8 cellular contexts compared by ENCODE assay signal in genomic region chr16:69340095-69340644, GRCh38. TPM values are rescaled to one million over a fixed set of nuclear protein-coding genes. Genes with fewer than 3 reads are reported as not detected.
DNase-seq lines count a peak whose midpoint lies in the region; TF ChIP-seq lines count a peak whose summit lies in the region.

No MANE protein-coding gene starts in this region.

- peaks cover 14% of the 10 kb centered on the region for H3F3A ChIP-seq in neural progenitor cell (ENCODE audit: low read depth)

- peak overlapping the region; percentile 86 for H3K9ac ChIP-seq in neural progenitor cell

- H3K27ac ChIP-seq in OCI-LY7 (ENCODE audit: low read depth, low read length, poor library complexity, severe bottlenecking): peak overlapping the region; percentile 77
- H3K27ac ChIP-seq in effector memory CD4-positive, alpha-beta T cell (ENCODE audit: insufficient read depth, low read length, poor library complexity, severe bottlenecking): peak overlapping the region; percentile 87
- H3K27ac ChIP-seq in neural progenitor cell: no peak overlapping the region

- no peaks in the 10 kb centered on the region for H3K9me3 Mint-ChIP-seq in neural progenitor cell

- peaks cover 29% of the 10 kb centered on the region for H3K4me1 Mint-ChIP-seq in neural progenitor cell

- peaks cover 17% of the 10 kb centered on the region for H3K36me3 Mint-ChIP-seq in neural progenitor cell

- DNase-seq in GM03348 (ENCODE audit: low spot score) (peak; percentile 27), OCI-LY7 (ENCODE audit: low spot score) (no peak), neural progenitor cell (ENCODE audit: low spot score) (peak; percentile 10), T-helper 9 cell (no peak), islet precursor cell (no peak), ecto neural progenitor cell (ENCODE audit: low spot score) (no peak), SW 1271 (lab: John Stamatoyannopoulos, UW) (no peak)
- DNase-seq in effector memory CD4-positive, alpha-beta T cell: no peak

- H2AFZ ChIP-seq in OCI-LY7 (ENCODE audit: low read length) (peak overlapping the region; percentile 59; the same call in 1 of the 2 replicates), neural progenitor cell (replicated peaks) (no peak overlapping the region)

- H3K4me2 ChIP-seq in OCI-LY7 (ENCODE audit: low read length) (peak overlapping the region; percentile 84), neural progenitor cell (peak overlapping the region; percentile 91)

- intact Hi-C loops in OCI-LY7 (cut with micrococcal nuclease; ENCODE audit: unreplicated experiment): no loop called here

- H3K79me2 ChIP-seq in OCI-LY7 (ENCODE audit: insufficient read depth, low read depth, low read length) (peaks cover 57% of the 10 kb centered on the region), neural progenitor cell (ENCODE audit: low read depth) (peaks cover 63% of the 10 kb centered on the region)

- CTCF ChIA-PET in OCI-LY7 (lab: Charles Lee; ENCODE audit: unreplicated experiment): interaction anchor here (0.6 kb wide), 1 partner anchor 205 kb away, joined by 3 read pairs; no protein-coding TSS in a partner anchor

- H3K4me1 ChIP-seq in OCI-LY7 (ENCODE audit: insufficient read depth, low read length, poor library complexity, severe bottlenecking) (peaks cover 32% of the 10 kb centered on the region), neural progenitor cell (peaks cover 14% of the 10 kb centered on the region)
- peaks cover 16% of the 10 kb centered on the region for H3K4me1 ChIP-seq in effector memory CD4-positive, alpha-beta T cell (ENCODE audit: control insufficient read depth, insufficient read depth, low read length, poor library complexity, severe bottlenecking)

- H3K9me3 ChIP-seq in OCI-LY7 (ENCODE audit: low read length) (no peaks in the 10 kb centered on the region), neural progenitor cell (ENCODE audit: low read depth) (no peaks in the 10 kb centered on the region)
- no peaks in the 10 kb centered on the region for H3K9me3 ChIP-seq in effector memory CD4-positive, alpha-beta T cell (ENCODE audit: control insufficient read depth, low read length)

- no peak overlapping the region for H3K27ac Mint-ChIP-seq in neural progenitor cell

- H3K36me3 ChIP-seq in OCI-LY7 (ENCODE audit: insufficient read depth, low read length) (peaks cover 66% of the 10 kb centered on the region), neural progenitor cell (peaks cover 10% of the 10 kb centered on the region)
- H3K36me3 ChIP-seq in effector memory CD4-positive, alpha-beta T cell (ENCODE audit: control insufficient read depth, insufficient read depth, low read length): peaks cover 21% of the 10 kb centered on the region

- H3K4me3 ChIP-seq in OCI-LY7 (ENCODE audit: low read depth, low read length, poor library complexity, severe bottlenecking): peak overlapping the region; percentile 94
- H3K4me3 ChIP-seq in effector memory CD4-positive, alpha-beta T cell (ENCODE audit: insufficient read depth, low read depth, low read length, poor library complexity, severe bottlenecking): peak overlapping the region; percentile 94
- peak overlapping the region; percentile 92 for H3K4me3 ChIP-seq in neural progenitor cell

- H3K27me3 ChIP-seq in effector memory CD4-positive, alpha-beta T cell (replicated peaks; ENCODE audit: control insufficient read depth, insufficient read depth, low read length, poor library complexity, severe bottlenecking): no peaks in the 10 kb centered on the region
- H3K27me3 ChIP-seq in neural progenitor cell: no peaks in the 10 kb centered on the region

- TF ChIP-seq CTCF in OCI-LY7 (conservative IDR thresholded peaks at IDR 0.05; ENCODE audit: low read length): no peak
- no peak for TF ChIP-seq CTCF in neural progenitor cell (IDR thresholded peaks at IDR 0.05)

- peaks cover 2% of the 10 kb centered on the region for H3K27me3 Mint-ChIP-seq in neural progenitor cell (ENCODE audit: insufficient read depth, low read depth)

- peak overlapping the region; percentile 99 for H3K4me3 Mint-ChIP-seq in neural progenitor cell

- TSS peak; percentile 73 for BruUV-seq in OCI-LY7 (replicated peaks; lab: Mats Ljungman, UMichigan)

- no peaks in the 10 kb centered on the region for H3K9me2 ChIP-seq in OCI-LY7 (ENCODE audit: insufficient read depth, low read length)

- POLR2A ChIA-PET in OCI-LY7 (lab: Charles Lee): interaction anchor here (0.8 to 2.7 kb wide), 5 partner anchors 11 to 21 kb away, joined by 3 to 11 read pairs (median 4); no protein-coding TSS in a partner anchor

- H4K20me1 ChIP-seq in OCI-LY7 (ENCODE audit: insufficient read depth, low read length) (peaks cover 9% of the 10 kb centered on the region; the same call in 1 of the 2 replicates), neural progenitor cell (ENCODE audit: low read depth) (no peaks in the 10 kb centered on the region)

RNA-seq across cellular contexts. Expression of gene NIP7, which starts 0.6 kb away (rescaled TPM):
- 26.9 and 39.7 TPM in 2 replicates for total RNA-seq in OCI-LY7 (2014; rRNA removed; shearing (Covaris generic))
- 49.1 and 50.7 TPM in 2 replicates for total RNA-seq in OCI-LY7 (2022)
- 17.2 and 23.7 TPM in 2 replicates for total RNA-seq in neural progenitor cell (ENCODE audit: low replicate concordance)

RNA-seq across cellular contexts. Expression of gene COG8, which starts 0.8 kb away (rescaled TPM):
- 39.0 and 60.3 TPM in 2 replicates for total RNA-seq in OCI-LY7 (2014; rRNA removed; shearing (Covaris generic))
- total RNA-seq in OCI-LY7 (2022) (55.9 and 60.9 TPM in 2 replicates), neural progenitor cell (ENCODE audit: low replicate concordance) (30.3 and 72.4 TPM in 2 replicates)

RNA-seq across cellular contexts. Expression of gene PDF, which starts 9.8 kb away (rescaled TPM):
- total RNA-seq in OCI-LY7 (2014; rRNA removed; shearing (Covaris generic)): 54.8 and 85.4 TPM in 2 replicates
- total RNA-seq in OCI-LY7 (2022) (31.6 and 37.8 TPM in 2 replicates), neural progenitor cell (ENCODE audit: low replicate concordance) (12.9 and 14.1 TPM in 2 replicates)

RNA-seq across cellular contexts. Expression of gene TMED6, which starts 11.4 kb away (rescaled TPM):
- total RNA-seq in OCI-LY7 (2014; rRNA removed; shearing (Covaris generic)): 1.7 TPM in 1 of 2 replicates, not detected in the other
- total RNA-seq in OCI-LY7 (2022): 1.2 and 1.7 TPM in 2 replicates
- total RNA-seq in neural progenitor cell (ENCODE audit: low replicate concordance): not detected in 2 replicates

RNA-seq across cellular contexts. Expression of gene VPS4A, which starts 29.0 kb away (rescaled TPM):
- 32.4 and 33.7 TPM in 2 replicates for total RNA-seq in OCI-LY7 (2014; rRNA removed; shearing (Covaris generic))
- total RNA-seq in OCI-LY7 (2022) (33.3 and 38.4 TPM in 2 replicates), neural progenitor cell (ENCODE audit: low replicate concordance) (21.9 and 35.8 TPM in 2 replicates)

Comparison
In these comparisons a context has a peak if more than half of its experiments do, and no peak if none do; other contexts are left out.
1. DNase-seq: peak in GM03348 (single experiment) and neural progenitor cell (single experiment); none in OCI-LY7 (single experiment), effector memory CD4-positive, alpha-beta T cell (0 of 3), T-helper 9 cell (single experiment), islet precursor cell (single experiment), ecto neural progenitor cell (single experiment) and SW 1271 (0 of 2).
2. Peak in every context shown above with its lines, with median percentiles within 50 percentile points of each other: H3K4me3 ChIP-seq.